ENCODE assay signal across 8 cellular contexts in genomic region chr6:25993038-25993684, GRCh38. TPM values are rescaled to one million over a fixed set of nuclear protein-coding genes. Genes with fewer than 3 reads are reported as not detected.
DNase-seq lines count a peak whose midpoint lies in the region; ATAC-seq and TF ChIP-seq lines count a peak whose summit lies in the region.

No MANE protein-coding gene starts in this region.

- no peak overlapping the region for H2BK120ac ChIP-seq in trophoblast cell (ENCODE audit: insufficient read depth, low read length, poor library complexity)

- ATAC-seq in activated T-cell treated with anti-CD3 and anti-CD28 coated beads, Interleukin-2, amount 50 U/mL, for 4 hours, result no peak

- H3K79me1 ChIP-seq in trophoblast cell (ENCODE audit: low read length), result peaks cover 8% of the 10 kb centered on the region

- no peak for TF ChIP-seq POLR2A in esophagus muscularis mucosa (IDR thresholded peaks at IDR 0.05; ENCODE audit: low read depth)

- no peaks in the 10 kb centered on the region for H3K27me3 Mint-ChIP-seq in activated T-cell treated with anti-CD3 and anti-CD28 coated beads, Interleukin-2, amount 50 U/mL, for 4 hours (ENCODE audit: low read depth)

- H2AFZ ChIP-seq in trophoblast cell (ENCODE audit: insufficient read depth, low read length, poor library complexity), result no peak overlapping the region

- 32% methylated on average over 15 of the region's 15 CpGs for WGBS in esophagus muscularis mucosa
- no CpG with 5 or more reads among the region's 15 CpGs for WGBS in trophoblast cell (ENCODE audit: extremely low coverage, insufficient coverage, insufficient read length)

- H3K4me1 Mint-ChIP-seq in activated T-cell treated with anti-CD3 and anti-CD28 coated beads, Interleukin-2, amount 50 U/mL, for 4 hours (ENCODE audit: low read depth), result peaks cover 18% of the 10 kb centered on the region

- no peak overlapping the region for H3K4ac ChIP-seq in trophoblast cell (ENCODE audit: low read depth, low read length)

- H3K27me3 ChIP-seq in esophagus muscularis mucosa, result no peaks in the 10 kb centered on the region
- H3K27me3 ChIP-seq in trophoblast cell (ENCODE audit: insufficient read depth, low read length), result no peaks in the 10 kb centered on the region

- peak overlapping the region; percentile 94 for H3K4me3 Mint-ChIP-seq in activated T-cell treated with anti-CD3 and anti-CD28 coated beads, Interleukin-2, amount 50 U/mL, for 4 hours

- H3K4me3 ChIP-seq in esophagus muscularis mucosa (peak overlapping the region; percentile 63 to 75 (median 68)), trophoblast cell (ENCODE audit: low read depth, low read length) (no peak overlapping the region)

- H3K4me1 ChIP-seq in esophagus muscularis mucosa (peaks cover 11 to 26% (median 20%) of the 10 kb centered on the region in 4 donors), trophoblast cell (ENCODE audit: control insufficient read depth in 1 of 2, insufficient read depth in 2 of 2, low read length in 2 of 2) (peaks cover 2% of the 10 kb centered on the region in 2 experiments)

- intact Hi-C loops in esophagus muscularis mucosa (cut with DNase I), result no loop called here

- H3K4me2 ChIP-seq in trophoblast cell (ENCODE audit: low read length), result peak overlapping the region; percentile 98

- no peak overlapping the region for H3K18ac ChIP-seq in trophoblast cell (ENCODE audit: low read length)

- H3K9ac ChIP-seq in trophoblast cell (ENCODE audit: low read length), result no peak overlapping the region

- no peak overlapping the region for H4K12ac ChIP-seq in trophoblast cell (ENCODE audit: low read depth, low read length)

- H2BK12ac ChIP-seq in trophoblast cell (ENCODE audit: low read length), result no peak overlapping the region

- POLR2A ChIA-PET in RWPE1 (lab: Yijun Ruan, JAX; ENCODE audit: low non-redundant PET), result interaction anchor here (0.6 to 1.8 kb wide), 4 partner anchors 24 to 1274 kb away, joined by 4 to 11 read pairs (median 4); partner anchors contain the start of gene C6orf62

- H3K27ac ChIP-seq in RWPE1 (peak overlapping the region; percentile 87), esophagus muscularis mucosa (replicated peaks in 1 of 4) (peak overlapping the region; percentile 88 to 93 (median 90)), trophoblast cell (ENCODE audit: low read depth, low read length) (peak overlapping the region; percentile 56)

- H3K9me3 ChIP-seq in esophagus muscularis mucosa (no peaks in the 10 kb centered on the region), trophoblast cell (ENCODE audit: insufficient read depth, low read depth, low read length) (peaks cover 1% of the 10 kb centered on the region)

- H3K14ac ChIP-seq in trophoblast cell (ENCODE audit: low read length), result no peak overlapping the region

- peaks cover under 1 to 8% (median 5%) of the 10 kb centered on the region in 4 donors for H3K36me3 ChIP-seq in esophagus muscularis mucosa
- H3K36me3 ChIP-seq in trophoblast cell (ENCODE audit: control insufficient read depth in 1 of 2, insufficient read depth in 2 of 2, low read length in 2 of 2), result no peaks in the 10 kb centered on the region

- TF ChIP-seq CTCF in RWPE1 (conservative IDR thresholded peaks at IDR 0.05; ENCODE audit: low read depth), result no peak
- no peak for TF ChIP-seq CTCF in esophagus muscularis mucosa (IDR thresholded peaks at IDR 0.05)

- peaks cover 2% of the 10 kb centered on the region for H3K79me2 ChIP-seq in trophoblast cell (ENCODE audit: control insufficient read depth, insufficient read depth, low read length, poor library complexity)

- TF ChIP-seq EP300 in esophagus muscularis mucosa (IDR thresholded peaks at IDR 0.05), result no peak

- peaks cover 4% of the 10 kb centered on the region for H3K36me3 Mint-ChIP-seq in activated T-cell treated with anti-CD3 and anti-CD28 coated beads, Interleukin-2, amount 50 U/mL, for 4 hours (ENCODE audit: insufficient read depth)

- no peak overlapping the region for H2AK5ac ChIP-seq in trophoblast cell (ENCODE audit: low read length)

- CTCF ChIA-PET in RWPE1 (lab: Yijun Ruan, JAX), result interaction anchor here (0.5 to 1.9 kb wide), 19 partner anchors 9 to 827 kb away, joined by 3 to 13 read pairs (median 4); partner anchors contain the start of gene TRIM38

- no peak overlapping the region for H2BK5ac ChIP-seq in trophoblast cell (ENCODE audit: low read depth, low read length, poor library complexity)

- no peak overlapping the region for H4K8ac ChIP-seq in trophoblast cell (ENCODE audit: low read depth, low read length)

- no peak overlapping the region for H4K91ac ChIP-seq in trophoblast cell (ENCODE audit: low read depth, low read length)

- no peak for DNase-seq in activated T-cell treated with anti-CD3 and anti-CD28 coated beads, Interleukin-2, amount 50 U/mL, for 4 hours
- no peak for DNase-seq in activated T-cell treated with anti-CD3 and anti-CD28 coated beads, Interleukin-2, amount 50 U/mL, for 1 hour
- no peak for DNase-seq in RWPE1 (ENCODE audit: low spot score)
- no peak for DNase-seq in esophagus muscularis mucosa (ENCODE audit: extremely low spot score)
- DNase-seq in trophoblast cell, result no peak
- DNase-seq in cerebellar nuclear complex (lab: John Stamatoyannopoulos, UW), result no peak
- DNase-seq in central memory CD4-positive, alpha-beta T cell, result no peak
- DNase-seq in activated effector memory CD4-positive, alpha-beta T cell treated with Interleukin-2 at 50 U/mL for 16 hours, result no peak

- no peaks in the 10 kb centered on the region for H3K9me3 Mint-ChIP-seq in activated T-cell treated with anti-CD3 and anti-CD28 coated beads, Interleukin-2, amount 50 U/mL, for 4 hours

- no peak overlapping the region for H3K23ac ChIP-seq in trophoblast cell (ENCODE audit: low read length)

RNA-seq across cellular contexts. Expression of gene TRIM38, which starts 30.6 kb away (rescaled TPM):
- 10 to 100 TPM in 2 of 3 donors, 1 to 10 TPM in 1; 9.3 to 14.5 (median 11.3) TPM for total RNA-seq in activated T-cell treated with anti-CD3 and anti-CD28 coated beads, Interleukin-2, amount 50 U/mL, for 4 hours
- total RNA-seq in esophagus muscularis mucosa, result 1 to 10 TPM; 5.3 to 6.4 (median 5.9) TPM
- 1.2 and 1.3 TPM in 2 replicates for polyA plus RNA-seq in trophoblast cell (2013)
